Comparison of ENCODE assay signal across 30 cellular contexts in the genomic region with DNA sequence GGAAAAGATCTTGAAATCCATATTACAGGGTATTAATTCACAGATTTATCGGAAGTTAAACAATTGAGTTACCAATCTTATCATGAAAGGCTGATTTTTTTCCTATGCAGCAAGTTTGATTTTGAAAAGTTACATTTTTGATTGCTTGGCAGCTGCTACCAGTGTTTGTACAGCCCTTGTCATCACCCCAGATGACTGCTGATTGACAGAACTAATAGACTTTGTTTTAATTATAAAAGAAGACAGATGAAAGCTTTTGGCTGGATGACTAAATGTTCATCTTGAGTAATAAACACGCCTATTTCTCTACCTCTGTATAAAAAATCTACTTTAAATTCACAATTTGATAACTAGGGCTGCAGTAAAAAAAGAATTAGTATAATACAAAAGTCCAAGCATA.
"Had no signal": no experiment of that assay in that cellular context is flagged by ENCODE, and none has a peak within 500 bp of the region (broad histone marks: within the 10 kb centered on the region; RNA-seq: fewer than 3 reads in every experiment).

No MANE protein-coding gene starts in this region.

- H3K27ac ChIP-seq: adrenal gland, body of pancreas, esophagus muscularis mucosa, foreskin keratinocyte, gastrocnemius medialis, heart right ventricle, hepatocyte, WERI-Rb-1 had no signal

- DNase-seq: activated B cell treated with CpG ODN at 0.5 μM for 24 hours; activated CD4-positive, alpha-beta memory T cell treated with anti-CD3 and anti-CD28 coated beads for 36 hours; activated CD4-positive, alpha-beta T cell treated with anti-CD3 and anti-CD28 coated beads, Interleukin-2, amount 10 ng/mL, durations not matched to agents 24 days and 14 days; activated CD8-positive, alpha-beta memory T cell treated with anti-CD3 and anti-CD28 coated beads, Interleukin-2, amount 10 ng/mL, durations not matched to agents 7 days and 5 days; activated CD8-positive, alpha-beta memory T cell treated with anti-CD3 and anti-CD28 coated beads, Interleukin-2, amount 50 U/mL, for 4 hours; activated CD8-positive, alpha-beta T cell treated with anti-CD3 and anti-CD28 coated beads, Interleukin-2, amount 10 ng/mL, durations not matched to agents 7 days and 5 days; activated effector memory CD4-positive, alpha-beta T cell treated with anti-CD3 and anti-CD28 coated beads, Interleukin-2, amount 50 U/mL, for 16 hours; activated naive CD4-positive, alpha-beta T cell treated with anti-CD3 and anti-CD28 coated beads for 36 hours; activated naive CD8-positive, alpha-beta T cell treated with anti-CD3 and anti-CD28 coated beads for 36 hours; activated naive CD8-positive, alpha-beta T cell treated with anti-CD3 and anti-CD28 coated beads, Interleukin-2, amount 50 U/mL, for 24 hours; activated T-cell treated with anti-CD3 and anti-CD28 coated beads, Interleukin-2, amount 50 U/mL, for 1 hour; activated T-cell treated with anti-CD3 and anti-CD28 coated beads, Interleukin-2, amount 50 U/mL, for 48 hours; adrenal gland; amygdala; aorta; body of pancreas; caudate nucleus; cortex of kidney; dermis blood vessel endothelial cell; effector CD4-positive, alpha-beta T cell; effector memory CD8-positive, alpha-beta T cell; erythroblast; foreskin keratinocyte; gastrocnemius medialis; heart right ventricle; T1000; WERI-Rb-1 had no signal

- H3K9me3 ChIP-seq: adrenal gland, body of pancreas, esophagus muscularis mucosa, gastrocnemius medialis, heart right ventricle had no signal

- H3K4me2 ChIP-seq: hepatocyte had no signal

- ATAC-seq: activated CD4-positive, CD25-positive, alpha-beta regulatory T cell treated with anti-CD3 and anti-CD28 coated beads, Interleukin-2, amount 50 U/mL, for 24 hours; activated CD8-positive, alpha-beta memory T cell treated with anti-CD3 and anti-CD28 coated beads, Interleukin-2, amount 10 ng/mL, durations not matched to agents 7 days and 5 days; activated CD8-positive, alpha-beta T cell treated with anti-CD3 and anti-CD28 coated beads, Interleukin-2, amount 10 ng/mL, durations not matched to agents 7 days and 5 days; activated naive CD8-positive, alpha-beta T cell treated with anti-CD3 and anti-CD28 coated beads, Interleukin-2, amount 50 U/mL, for 24 hours; body of pancreas; effector memory CD8-positive, alpha-beta T cell; foreskin keratinocyte; gastrocnemius medialis; heart right ventricle had no signal

- H3K36me3 ChIP-seq: adrenal gland, esophagus muscularis mucosa, gastrocnemius medialis, heart right ventricle, WERI-Rb-1 had no signal

- H2AFZ ChIP-seq: hepatocyte had no signal

- H3K4me3 ChIP-seq: adrenal gland, body of pancreas, esophagus muscularis mucosa, gastrocnemius medialis, heart right ventricle, hepatocyte had no signal

- H3K27me3 ChIP-seq: adrenal gland, body of pancreas, esophagus muscularis mucosa, foreskin keratinocyte, gastrocnemius medialis, heart right ventricle, hepatocyte had no signal
